ENCODE assay signal across 8 cellular contexts in genomic region chr17:7834891-7835817, GRCh38. TPM values are rescaled to one million over a fixed set of nuclear protein-coding genes. Genes with fewer than 3 reads are reported as not detected.
DNase-seq lines count a peak whose midpoint lies in the region; ATAC-seq, FAIRE-seq and TF ChIP-seq lines count a peak whose summit lies in the region.

No MANE protein-coding gene starts in this region.

- TF ChIP-seq CTCF in AG09309 (IDR thresholded peaks at IDR 0.05; ENCODE audit: control insufficient read depth, insufficient read depth, low read depth, low read length, missing control alignments) = peak; percentile 97
- TF ChIP-seq CTCF in kidney (IDR thresholded peaks at IDR 0.05; ENCODE audit: borderline replicate concordance, extremely low read depth, insufficient read depth) = peak; percentile 75

- H3K4me1 ChIP-seq in kidney (ENCODE audit: control insufficient read depth in 1 of 2, insufficient read depth in 1 of 2, low read depth in 1 of 2, low read length in 2 of 2) = peaks cover 13 to 29% of the 10 kb centered on the region in 2 donors

- intact Hi-C loops in kidney (cut with DNase I) = no loop called here

- FAIRE-seq in kidney (lab: Jason Lieb, UNC) = peak; percentile 62

- H3K36me3 ChIP-seq in kidney (ENCODE audit: control insufficient read depth in 1 of 2, insufficient read depth in 2 of 2, low read length in 2 of 2) = no peaks in the 10 kb centered on the region

- DNase-seq in AG09309 (ENCODE audit: low read depth) (peak; percentile 94), NCI-H510A treated with DMSO at 0.1 percent for 48 hours (lab: John Stamatoyannopoulos, UW) (peak; percentile 92), cerebellum (ENCODE audit: low spot score) (peak; percentile 98), kidney (peak; percentile 99)
- DNase-seq in activated CD4-positive, alpha-beta T cell treated with anti-CD3 and anti-CD28 coated beads for 24 hours (ENCODE audit: low read depth in 2 of 2) = peak; percentile 78 to 89
- peak; percentile 85 to 90 (median 85) for DNase-seq in stimulated activated CD4-positive, alpha-beta T cell treated with anti-CD3 and anti-CD28 coated beads, Interleukin-12 subunit alpha, Interleukin-12 subunit beta, amount 100 ng/mL, for 48 hours (ENCODE audit: low read depth in 2 of 3, low spot score in 1 of 3)

- peak overlapping the region; percentile 80 to 99 for H3K9ac ChIP-seq in kidney (ENCODE audit: low read length in 2 of 2)

- no peaks in the 10 kb centered on the region for H3K9me3 ChIP-seq in kidney (ENCODE audit: control insufficient read depth in 1 of 2, low read length in 2 of 2)

- H3K27ac ChIP-seq in kidney (ENCODE audit: low read depth in 2 of 2, low read length in 2 of 2) = peak overlapping the region; percentile 97 to 99

- ATAC-seq in GM19025 (IDR thresholded peaks at IDR 0.05; ENCODE audit: low read depth, unreplicated experiment) (peak; percentile 55), HG03442 (IDR thresholded peaks at IDR 0.05; ENCODE audit: unreplicated experiment) (peak; percentile 43)

- H3K4me3 ChIP-seq in AG09309 (ENCODE audit: control insufficient read depth, low read depth, low read length) (peak overlapping the region; percentile 83), kidney (ENCODE audit: low read length in 2 of 2) (peak overlapping the region; percentile 91 to 92)

RNA-seq across cellular contexts. Expression of gene KDM6B, which starts 1.1 kb away (rescaled TPM):
- 16.2 TPM for total RNA-seq in cerebellum
- 32.3 TPM for total RNA-seq in kidney
- 3.9 TPM for polyA plus RNA-seq in kidney (ENCODE audit: insufficient read depth, low read depth, low replicate concordance)

RNA-seq across cellular contexts. Expression of gene TMEM88, which starts 19.7 kb away (rescaled TPM):
- total RNA-seq in cerebellum (3.2 TPM), kidney (17.6 TPM)
- polyA plus RNA-seq in kidney (ENCODE audit: insufficient read depth, low read depth, low replicate concordance) = 59.8 TPM

RNA-seq across cellular contexts. Expression of gene NAA38, which starts 22.2 kb away (rescaled TPM):
- total RNA-seq in cerebellum = 28.6 TPM
- total RNA-seq in kidney = 69.6 TPM
- polyA plus RNA-seq in kidney (ENCODE audit: insufficient read depth, low read depth, low replicate concordance) = 246 TPM

RNA-seq across cellular contexts. Expression of gene CYB5D1, which starts 22.6 kb away (rescaled TPM):
- total RNA-seq in cerebellum (15.3 TPM), kidney (20.4 TPM)
- 14.3 TPM for polyA plus RNA-seq in kidney (ENCODE audit: insufficient read depth, low read depth, low replicate concordance)

RNA-seq across cellular contexts. Expression of gene CHD3, which starts 53.4 kb away (rescaled TPM):
- total RNA-seq in cerebellum (121 TPM), kidney (94.6 TPM)
- 41.5 TPM for polyA plus RNA-seq in kidney (ENCODE audit: insufficient read depth, low read depth, low replicate concordance)

Comparison
In these comparisons a context has a peak if more than half of its experiments do, and no peak if none do; other contexts are left out.
1. Peak in every context shown above with its lines: DNase-seq, ATAC-seq, H3K4me3 ChIP-seq and H3K27ac ChIP-seq.